In genomic region chr3:195583831-195584542, GRCh38 we compare ENCODE assay signal across 8 cellular contexts. TPM values are rescaled to one million over a fixed set of nuclear protein-coding genes. Genes with fewer than 3 reads are reported as not detected.
A peak's percentile ranks its signal among the peaks of the same experiment; 100 is the strongest.
DNase-seq lines count a peak whose midpoint lies in the region; ATAC-seq and TF ChIP-seq lines count a peak whose summit lies in the region.

Gene APOD, minus strand, starts transcription at chr3:195583940. Its CDS starts 4,479 bp downstream, at chr3:195579461.

- H3K18ac ChIP-seq in mesenchymal stem cell (ENCODE audit: low read depth in 1 of 2, low read length in 2 of 2), result no peak within 1 kb of the TSS

- no peak within 1 kb of the TSS for H2AK5ac ChIP-seq in mesenchymal stem cell (ENCODE audit: low read length, severe bottlenecking)

- no peak within 1 kb of the TSS for H2BK5ac ChIP-seq in mesenchymal stem cell (ENCODE audit: low read depth, low read length, poor library complexity, severe bottlenecking)

- 89% methylated on average over 9 of the region's 16 CpGs for WGBS in mesenchymal stem cell
- 28% methylated on average over 16 of the region's 16 CpGs for WGBS in urinary bladder

- H3K27me3 Mint-ChIP-seq in activated CD4-positive, alpha-beta T cell treated with anti-CD3 and anti-CD28 coated beads, Interleukin-2, amount 10 ng/mL, durations not matched to agents 24 days and 14 days, result peaks cover 2% of the 10 kb centered on the region

- no peak within 1 kb of the TSS for H3K14ac ChIP-seq in mesenchymal stem cell (ENCODE audit: low read length in 2 of 2)

- H3K23ac ChIP-seq in mesenchymal stem cell (ENCODE audit: low read length in 2 of 2), result no peak within 1 kb of the TSS

- H3K27me3 ChIP-seq in colonic mucosa (no peaks in the 10 kb centered on the region), mesenchymal stem cell (ENCODE audit: control insufficient read depth in 1 of 2, insufficient read depth in 1 of 2, low read length in 2 of 2) (peaks cover 0 to 15% of the 10 kb centered on the region in 2 experiments)

- no peak for TF ChIP-seq CTCF in colonic mucosa (IDR thresholded peaks at IDR 0.05)

- no peak within 1 kb of the TSS for H3K27ac ChIP-seq in colonic mucosa
- no peak within 1 kb of the TSS for H3K27ac ChIP-seq in mesenchymal stem cell (ENCODE audit: low read length, poor library complexity, severe bottlenecking)
- no peak within 1 kb of the TSS for H3K27ac ChIP-seq in urinary bladder (ENCODE audit: low read depth)

- H3K4me1 ChIP-seq in colonic mucosa (no peaks in the 10 kb centered on the region), mesenchymal stem cell (ENCODE audit: control insufficient read depth, insufficient read depth, low read depth, low read length) (no peaks in the 10 kb centered on the region), urinary bladder (ENCODE audit: insufficient read depth) (no peaks in the 10 kb centered on the region)

- intact Hi-C loops in activated CD4-positive, alpha-beta T cell treated with anti-CD3 and anti-CD28 coated beads, Interleukin-2, amount 10 ng/mL, durations not matched to agents 24 days and 14 days (cut with micrococcal nuclease), result no loop called here
- intact Hi-C loops in colonic mucosa (cut with DNase I), result no loop called here

- H2BK12ac ChIP-seq in mesenchymal stem cell (ENCODE audit: low read length in 2 of 2), result no peak within 1 kb of the TSS

- peaks cover 16% of the 10 kb centered on the region for H3K4me1 Mint-ChIP-seq in activated CD4-positive, alpha-beta T cell treated with anti-CD3 and anti-CD28 coated beads, Interleukin-2, amount 10 ng/mL, durations not matched to agents 24 days and 14 days

- H4K8ac ChIP-seq in mesenchymal stem cell (ENCODE audit: low read length), result no peak within 1 kb of the TSS

- H3K9me3 ChIP-seq in colonic mucosa (no peaks in the 10 kb centered on the region), mesenchymal stem cell (ENCODE audit: control insufficient read depth, low read length) (peaks cover 10% of the 10 kb centered on the region)

- no peak within 1 kb of the TSS for H3K4me3 Mint-ChIP-seq in activated CD4-positive, alpha-beta T cell treated with anti-CD3 and anti-CD28 coated beads, Interleukin-2, amount 10 ng/mL, durations not matched to agents 24 days and 14 days

- no peak within 1 kb of the TSS for H2BK120ac ChIP-seq in mesenchymal stem cell (ENCODE audit: low read depth, low read length)

- H3K79me1 ChIP-seq in mesenchymal stem cell (replicated peaks; ENCODE audit: low read length, poor library complexity, severe bottlenecking), result no peaks in the 10 kb centered on the region

- H4K91ac ChIP-seq in mesenchymal stem cell (ENCODE audit: low read length), result no peak within 1 kb of the TSS

- no peak within 1 kb of the TSS for H2AFZ ChIP-seq in mesenchymal stem cell (ENCODE audit: low read depth, low read length)

- no peak within 1 kb of the TSS for H3K4ac ChIP-seq in mesenchymal stem cell (ENCODE audit: low read depth in 1 of 2, low read length in 2 of 2)

- no peak within 1 kb of the TSS for H2BK15ac ChIP-seq in mesenchymal stem cell (ENCODE audit: low read depth, poor library complexity, severe bottlenecking)

- H3K9me3 Mint-ChIP-seq in activated CD4-positive, alpha-beta T cell treated with anti-CD3 and anti-CD28 coated beads, Interleukin-2, amount 10 ng/mL, durations not matched to agents 24 days and 14 days, result no peaks in the 10 kb centered on the region

- H3K36me3 ChIP-seq in colonic mucosa (no peaks in the 10 kb centered on the region), mesenchymal stem cell (ENCODE audit: control insufficient read depth in 1 of 2, insufficient read depth in 2 of 2, low read depth in 1 of 2, low read length in 2 of 2) (peaks cover 0 to under 1% of the 10 kb centered on the region in 2 experiments), urinary bladder (ENCODE audit: insufficient read depth) (no peaks in the 10 kb centered on the region)

- peaks cover 2% of the 10 kb centered on the region for H3K36me3 Mint-ChIP-seq in activated CD4-positive, alpha-beta T cell treated with anti-CD3 and anti-CD28 coated beads, Interleukin-2, amount 10 ng/mL, durations not matched to agents 24 days and 14 days (ENCODE audit: low read depth)

- H3K9ac ChIP-seq in colonic mucosa (ENCODE audit: low read depth in 2 of 2, low read length in 2 of 2) (no peak within 1 kb of the TSS), mesenchymal stem cell (ENCODE audit: low read length) (peak within 1 kb of the TSS; percentile 73)

- ATAC-seq in HG03139 (IDR thresholded peaks at IDR 0.05; ENCODE audit: unreplicated experiment) (no peak), GM18868 (IDR thresholded peaks at IDR 0.05; ENCODE audit: unreplicated experiment) (no peak)

- DNase-seq in activated CD4-positive, alpha-beta T cell treated with anti-CD3 and anti-CD28 coated beads, Interleukin-2, amount 10 ng/mL, durations not matched to agents 24 days and 14 days, result no peak
- no peak for DNase-seq in activated CD4-positive, alpha-beta T cell treated with anti-CD3 and anti-CD28 coated beads, Interleukin-2, amount 50 U/mL, for 1 hour
- DNase-seq in colonic mucosa (peak; percentile 74), mesenchymal stem cell (no peak)
- DNase-seq in activated naive CD4-positive, alpha-beta T cell (lab: John Stamatoyannopoulos, UW), result no peak

- no peak within 1 kb of the TSS for H3K4me2 ChIP-seq in mesenchymal stem cell (ENCODE audit: low read length, poor library complexity, severe bottlenecking)

- H3K27ac Mint-ChIP-seq in activated CD4-positive, alpha-beta T cell treated with anti-CD3 and anti-CD28 coated beads, Interleukin-2, amount 10 ng/mL, durations not matched to agents 24 days and 14 days, result peak within 1 kb of the TSS; percentile 50

- H3K4me3 ChIP-seq in colonic mucosa (no peak within 1 kb of the TSS), mesenchymal stem cell (ENCODE audit: insufficient read depth in 1 of 2, low read depth in 1 of 2, low read length in 2 of 2) (peak within 1 kb of the TSS in 1 of 2 experiments; percentile 71), urinary bladder (ENCODE audit: low read depth, low read length) (no peak within 1 kb of the TSS)

RNA-seq across cellular contexts. Expression of gene APOD, which starts in this region (rescaled TPM):
- total RNA-seq in activated CD4-positive, alpha-beta T cell treated with anti-CD3 and anti-CD28 coated beads, Interleukin-2, amount 10 ng/mL, durations not matched to agents 24 days and 14 days, result 1.8 and 2.6 TPM in 2 replicates
- total RNA-seq in colonic mucosa (10 to 100 TPM in 1 of 2 donors, 1 to 10 TPM in 1; 7.2 to 13.1 TPM), urinary bladder (11.7 TPM)
- polyA plus RNA-seq in mesenchymal stem cell (2013, experiment 1 of 2), result 0.10 TPM
- polyA plus RNA-seq in mesenchymal stem cell (2013, experiment 2 of 2), result 0.16 TPM
- polyA plus RNA-seq in urinary bladder, result 395 TPM
